In genomic region chr6:94341173-94341572, GRCh38 we compare ENCODE assay signal across 20 cellular contexts.
"Had no signal": no experiment of that assay in that cellular context is flagged by ENCODE, and none has a peak within 500 bp of the region (broad histone marks: within the 10 kb centered on the region; RNA-seq: fewer than 3 reads in every experiment).

No MANE protein-coding gene starts in this region.

- ATAC-seq: activated CD8-positive, alpha-beta T cell treated with anti-CD3 and anti-CD28 coated beads for 36 hours; body of pancreas; mucosa of descending colon; psoas muscle; right cardiac atrium; stimulated activated naive CD8-positive, alpha-beta T cell treated with anti-CD3 and anti-CD28 coated beads, Interleukin-15, Interleukin-2, amounts not matched to agents 100 U/mL and 50 U/mL, for 24 hours had no signal

- DNase-seq: activated CD4-positive, alpha-beta T cell treated with anti-CD3 and anti-CD28 coated beads, Interleukin-2, amount 10 ng/mL, durations not matched to agents 24 days and 14 days; activated CD8-positive, alpha-beta T cell treated with anti-CD3 and anti-CD28 coated beads for 36 hours; activated naive CD4-positive, alpha-beta T cell treated with anti-CD3 and anti-CD28 coated beads for 36 hours; activated T-cell treated with anti-CD3 and anti-CD28 coated beads, Interleukin-2, amount 50 U/mL, for 1 hour; body of pancreas; caudate nucleus; dorsolateral prefrontal cortex; foreskin melanocyte; hypothalamus; immature natural killer cell; kidney glomerular epithelial cell; mesenchymal stem cell; mucosa of descending colon; naive B cell; psoas muscle; right cardiac atrium; stimulated activated naive CD8-positive, alpha-beta T cell treated with anti-CD3 and anti-CD28 coated beads, Interleukin-15, Interleukin-2, amounts not matched to agents 100 U/mL and 50 U/mL, for 24 hours; substantia nigra; T1000; tibial artery had no signal
